Comparison of ENCODE assay signal across 9 cellular contexts in genomic region chr2:200944467-200945394, GRCh38. TPM values are rescaled to one million over a fixed set of nuclear protein-coding genes. Genes with fewer than 3 reads are reported as not detected.
A peak's percentile ranks its signal among the peaks of the same experiment; 100 is the strongest.
DNase-seq lines count a peak whose midpoint lies in the region; ATAC-seq and TF ChIP-seq lines count a peak whose summit lies in the region.
"Had no signal": no experiment of that assay in that cellular context is flagged by ENCODE, and none has a peak within 500 bp of the region (broad histone marks: within the 10 kb centered on the region; RNA-seq: fewer than 3 reads in every experiment).

No MANE protein-coding gene starts in this region.

- no peak overlapping the region for H3K4me3 ChIP-seq in gastroesophageal sphincter

- ATAC-seq in stimulated activated naive B cell treated with anti-CD40 and anti-IgM and Interleukin-4, amounts not matched to agents 10 μg/mL and 1 μg/mL and 100 μg/mL, for 72 hours (replicated peaks): peak; percentile 60 to 74
- no peak for ATAC-seq in GM21381 (IDR thresholded peaks at IDR 0.05; ENCODE audit: unreplicated experiment)
- no peak for ATAC-seq in gastroesophageal sphincter

- 89% methylated on average over 6 to 12 of the region's 12 CpGs for WGBS in gastroesophageal sphincter (ENCODE audit: low coverage in 1 of 2), 2 donors

- H3K36me3 Mint-ChIP-seq in stimulated activated naive B cell treated with anti-CD40 and anti-IgM and Interleukin-4, amounts not matched to agents 10 μg/mL and 1 μg/mL and 100 μg/mL, for 72 hours: peaks cover 20 to 43% of the 10 kb centered on the region in 2 donors

- peak overlapping the region; percentile 60 for H3K27ac Mint-ChIP-seq in stimulated activated naive B cell treated with anti-CD40 and anti-IgM and Interleukin-4, amounts not matched to agents 10 μg/mL and 1 μg/mL and 100 μg/mL, for 72 hours

- no peak overlapping the region for H3K27ac ChIP-seq in gastroesophageal sphincter

- H3K27me3 Mint-ChIP-seq in stimulated activated naive B cell treated with anti-CD40 and anti-IgM and Interleukin-4, amounts not matched to agents 10 μg/mL and 1 μg/mL and 100 μg/mL, for 72 hours: no peaks in the 10 kb centered on the region

- TF ChIP-seq POLR2A in gastroesophageal sphincter (IDR thresholded peaks at IDR 0.05): no peak

- no peaks in the 10 kb centered on the region for H3K27me3 ChIP-seq in gastroesophageal sphincter

- H3K4me1 ChIP-seq in gastroesophageal sphincter: no peaks in the 10 kb centered on the region

- DNase-seq in NK-92 treated with Interleukin-12 subunit alpha and Interleukin-12 subunit beta, amount 100 ng/mL, for 24 hours (lab: John Stamatoyannopoulos, UW): peak; percentile 10
- no peak for DNase-seq in NK-92 (lab: John Stamatoyannopoulos, UW; ENCODE audit: unreplicated experiment)
- peak; percentile 57 for DNase-seq in activated CD8-positive, alpha-beta memory T cell treated with anti-CD3 and anti-CD28 coated beads, Interleukin-2, amount 50 U/mL, for 24 hours (ENCODE audit: extremely low read depth)
- peak; percentile 28 for DNase-seq in hepatic stellate cell (ENCODE audit: low spot score)
- DNase-seq in stimulated activated naive B cell treated with anti-CD40 and anti-IgM and Interleukin-4, amounts not matched to agents 10 μg/mL and 1 μg/mL and 100 μg/mL, for 72 hours: peak; percentile 13
- DNase-seq in mesenteric fat pad (ENCODE audit: low spot score): no peak
- DNase-seq: NCI-H2081 treated with DMSO at 0.1 percent for 48 hours had no signal

- no peaks in the 10 kb centered on the region for H3K9me3 Mint-ChIP-seq in stimulated activated naive B cell treated with anti-CD40 and anti-IgM and Interleukin-4, amounts not matched to agents 10 μg/mL and 1 μg/mL and 100 μg/mL, for 72 hours

- H3K36me3 ChIP-seq in gastroesophageal sphincter: peaks cover 0 to 96% of the 10 kb centered on the region in 2 donors

- no peaks in the 10 kb centered on the region for H3K9me3 ChIP-seq in gastroesophageal sphincter

- TF ChIP-seq EP300 in gastroesophageal sphincter (IDR thresholded peaks at IDR 0.05): no peak

- H3K4me1 Mint-ChIP-seq in stimulated activated naive B cell treated with anti-CD40 and anti-IgM and Interleukin-4, amounts not matched to agents 10 μg/mL and 1 μg/mL and 100 μg/mL, for 72 hours: peaks cover 6 to 11% of the 10 kb centered on the region in 2 donors

- no peak overlapping the region for H3K4me3 Mint-ChIP-seq in stimulated activated naive B cell treated with anti-CD40 and anti-IgM and Interleukin-4, amounts not matched to agents 10 μg/mL and 1 μg/mL and 100 μg/mL, for 72 hours

- TF ChIP-seq CTCF in gastroesophageal sphincter (IDR thresholded peaks at IDR 0.05): no peak

RNA-seq across cellular contexts. Expression of gene ORC2, which starts 18.7 kb away (rescaled TPM):
- total RNA-seq in mesenteric fat pad (25.2 TPM), gastroesophageal sphincter (10 to 100 TPM in 3 of 4 donors, 1 to 10 TPM in 1; 8.6 to 25.4 (median 11.4) TPM)

RNA-seq across cellular contexts. Expression of gene NIF3L1, which starts 55.6 kb away (rescaled TPM):
- total RNA-seq in mesenteric fat pad (13.7 TPM), gastroesophageal sphincter (10 to 100 TPM; 13.9 to 21.3 (median 15.0) TPM)

RNA-seq across cellular contexts. Expression of gene PPIL3, which starts 55.9 kb away (rescaled TPM):
- total RNA-seq in mesenteric fat pad (19.8 TPM), gastroesophageal sphincter (100 to 1,000 TPM in 1 of 4 donors, 10 to 100 TPM in 3; 17.1 to 118 (median 39.1) TPM)

Comparison
In these comparisons a context has a peak if more than half of its experiments do, and no peak if none do; other contexts are left out.
1. DNase-seq: peak in NK-92 treated with Interleukin-12 subunit alpha and Interleukin-12 subunit beta, amount 100 ng/mL, for 24 hours (single experiment), activated CD8-positive, alpha-beta memory T cell treated with anti-CD3 and anti-CD28 coated beads, Interleukin-2, amount 50 U/mL, for 24 hours (single experiment), hepatic stellate cell (single experiment) and stimulated activated naive B cell treated with anti-CD40 and anti-IgM and Interleukin-4, amounts not matched to agents 10 μg/mL and 1 μg/mL and 100 μg/mL, for 72 hours (single experiment); none in NK-92 (single experiment) and mesenteric fat pad (single experiment).
2. ATAC-seq: peak in stimulated activated naive B cell treated with anti-CD40 and anti-IgM and Interleukin-4, amounts not matched to agents 10 μg/mL and 1 μg/mL and 100 μg/mL, for 72 hours (2 of 2); none in GM21381 (single experiment) and gastroesophageal sphincter (single experiment).